ENCODE assay signal across 8 cellular contexts in the genomic region with DNA sequence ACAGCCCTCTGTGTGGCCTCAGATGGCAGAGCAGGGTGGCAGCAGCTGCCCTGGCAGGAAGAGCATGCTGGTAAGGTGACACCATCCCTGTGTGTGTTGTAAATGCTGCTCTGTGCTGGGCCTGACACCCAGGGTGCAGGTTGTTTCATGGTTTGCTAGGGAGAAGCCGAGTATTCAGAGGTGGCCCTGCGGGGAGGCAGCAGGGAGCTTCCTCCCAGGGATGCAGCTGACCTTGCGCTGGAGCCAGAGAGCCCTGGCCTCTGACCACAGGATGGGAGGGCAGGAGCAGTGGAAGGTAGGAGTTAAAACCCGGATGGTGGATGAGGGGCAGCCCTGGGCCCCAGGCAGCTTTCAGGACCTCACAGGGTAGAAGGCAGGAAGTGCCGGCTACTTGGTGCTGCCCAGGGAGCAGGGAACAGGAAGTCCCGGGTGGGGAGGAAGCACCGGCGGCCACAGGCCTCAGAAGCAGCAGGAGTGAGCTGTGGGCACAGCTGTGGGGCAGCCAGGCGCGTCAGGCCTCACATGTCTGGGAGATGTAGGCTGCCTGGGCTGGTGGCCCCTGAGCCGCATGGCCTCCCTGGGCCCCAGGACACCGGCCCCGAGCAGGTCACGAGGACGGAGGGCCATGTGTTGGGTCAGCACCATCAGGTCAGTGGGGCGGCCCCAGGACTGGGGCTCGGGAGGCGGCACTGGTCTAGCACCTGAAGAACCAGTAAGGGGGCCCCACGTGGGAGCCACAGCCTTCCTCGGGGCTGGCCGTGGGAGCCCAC.
DNase-seq lines count a peak whose midpoint lies in the region; ATAC-seq and TF ChIP-seq lines count a peak whose summit lies in the region.

No MANE protein-coding gene starts in this region.

- peak; percentile 61 for ATAC-seq in GM18909 (IDR thresholded peaks at IDR 0.05; ENCODE audit: poor library complexity, unreplicated experiment)
- peak; percentile 64 for ATAC-seq in HG03139 (IDR thresholded peaks at IDR 0.05; ENCODE audit: unreplicated experiment)

- no peak for TF ChIP-seq CTCF in AG09309 (IDR thresholded peaks at IDR 0.05; ENCODE audit: control insufficient read depth, insufficient read depth, low read depth, low read length, missing control alignments)

- DNase-seq in AG09309 (ENCODE audit: low read depth) = no peak
- peak; percentile 7 for DNase-seq in OCI-M2 (lab: John Stamatoyannopoulos, UW; ENCODE audit: unreplicated experiment)
- peak; percentile 33 for DNase-seq in activated T-helper 9 cell treated with anti-CD3 and anti-CD28 coated beads, Interleukin-2, amount 50 U/mL, for 16 hours (ENCODE audit: low read depth)
- peak; percentile 78 for DNase-seq in germinal center (ENCODE audit: low spot score)
- peak; percentile 69 for DNase-seq in pons (ENCODE audit: low spot score)
- DNase-seq in retina = no peak

- peak overlapping the region; percentile 1 for H3K4me3 ChIP-seq in AG09309 (ENCODE audit: control insufficient read depth, low read depth, low read length)

Comparison
In these comparisons a context has a peak if more than half of its experiments do, and no peak if none do; other contexts are left out.
1. DNase-seq: peak in OCI-M2 (single experiment), activated T-helper 9 cell treated with anti-CD3 and anti-CD28 coated beads, Interleukin-2, amount 50 U/mL, for 16 hours (single experiment), germinal center (single experiment) and pons (single experiment); none in AG09309 (single experiment) and retina (single experiment).